21 cellular contexts compared by ENCODE assay signal in genomic region chr2:42059261-42059898, GRCh38. TPM values are rescaled to one million over a fixed set of nuclear protein-coding genes. Genes with fewer than 3 reads are reported as not detected.
A peak's percentile ranks its signal among the peaks of the same experiment; 100 is the strongest.
DNase-seq lines count a peak whose midpoint lies in the region; ATAC-seq lines count a peak whose summit lies in the region.
"Had no signal": no experiment of that assay in that cellular context is flagged by ENCODE, and none has a peak within 500 bp of the region (broad histone marks: within the 10 kb centered on the region; RNA-seq: fewer than 3 reads in every experiment).

No MANE protein-coding gene starts in this region.

- H3K23ac ChIP-seq in mesenchymal stem cell (ENCODE audit: low read length in 2 of 2): no peak overlapping the region

- H4K91ac ChIP-seq in mesenchymal stem cell (ENCODE audit: low read length): peak overlapping the region; percentile 30

- H2AFZ ChIP-seq in mesenchymal stem cell (ENCODE audit: low read depth, low read length): no peak overlapping the region

- H2BK12ac ChIP-seq in mesenchymal stem cell (ENCODE audit: low read length in 2 of 2): peak overlapping the region in 1 of 2 experiments; percentile 61

- peak overlapping the region; percentile 5 for H4K8ac ChIP-seq in mesenchymal stem cell (ENCODE audit: low read length)

- peak overlapping the region; percentile 6 for H2BK15ac ChIP-seq in mesenchymal stem cell (ENCODE audit: low read depth, poor library complexity, severe bottlenecking)

- no peaks in the 10 kb centered on the region for H3K9me3 ChIP-seq in BLaER1 treated with 17β-estradiol and CSF1 and Interleukin-3, amounts not matched to agents 10 nM and 100 nM (replicated peaks in 1 of 11)
- H3K9me3 ChIP-seq in adipocyte (ENCODE audit: control insufficient read depth, low read length) (no peaks in the 10 kb centered on the region), mesenchymal stem cell (ENCODE audit: control insufficient read depth, low read length) (no peaks in the 10 kb centered on the region), subcutaneous abdominal adipose tissue (ENCODE audit: control insufficient read depth in 5 of 5, low read length in 5 of 5) (no peaks in the 10 kb centered on the region), MG63 (no peaks in the 10 kb centered on the region)

- DNase-seq in adipocyte (ENCODE audit: low read depth): no peak
- no peak for DNase-seq in mesenchymal stem cell
- no peak for DNase-seq in stimulated activated CD4-positive, alpha-beta T cell treated with anti-CD3 and anti-CD28 coated beads, Interleukin-2, amount 100 ng/mL, for 24 hours
- DNase-seq in MG63: no peak
- DNase-seq in UCSD-AML1 (lab: John Stamatoyannopoulos, UW; ENCODE audit: unreplicated experiment): no peak
- DNase-seq: activated CD4-positive, CD25-positive, alpha-beta regulatory T cell treated with anti-CD3 and anti-CD28 coated beads, Interleukin-2, amount 50 U/mL, for 72 hours; activated T-cell treated with anti-CD3 and anti-CD28 coated beads, Interleukin-2, amount 50 U/mL, for 48 hours; CD4-positive, CD25-positive, alpha-beta regulatory T cell; hippocampal formation; islet precursor cell; mammary epithelial cell; naive thymus-derived CD4-positive, alpha-beta T cell; NCI-H1417; NCI-H524 treated with DMSO at 0.1 percent for 48 hours; stimulated activated CD4-positive, alpha-beta T cell treated with anti-CD3 and anti-CD28 coated beads, Interleukin-4, amount 100 ng/mL, for 24 hours had no signal

- no peak overlapping the region for H2AK5ac ChIP-seq in mesenchymal stem cell (ENCODE audit: low read length, severe bottlenecking)

- no peak overlapping the region for H3K18ac ChIP-seq in mesenchymal stem cell (ENCODE audit: low read depth in 1 of 2, low read length in 2 of 2)

- no peak overlapping the region for H2BK120ac ChIP-seq in mesenchymal stem cell (ENCODE audit: low read depth, low read length)

- H3K79me1 ChIP-seq in mesenchymal stem cell (replicated peaks; ENCODE audit: low read length, poor library complexity, severe bottlenecking): peaks cover 9% of the 10 kb centered on the region

- no peak overlapping the region for H3K14ac ChIP-seq in mesenchymal stem cell (ENCODE audit: low read length in 2 of 2)

- ATAC-seq in HG03521 (IDR thresholded peaks at IDR 0.05; ENCODE audit: unreplicated experiment): no peak
- ATAC-seq: activated naive CD4-positive, alpha-beta T cell treated with anti-CD3 and anti-CD28 coated beads, Interleukin-2, amount 50 U/mL, for 72 hours; naive thymus-derived CD4-positive, alpha-beta T cell had no signal

- peak overlapping the region; percentile 72 to 91 (median 84) for H3K4me2 ChIP-seq in BLaER1 treated with 17β-estradiol and CSF1 and Interleukin-3, amounts not matched to agents 10 nM and 100 nM
- no peak overlapping the region for H3K4me2 ChIP-seq in mesenchymal stem cell (ENCODE audit: low read length, poor library complexity, severe bottlenecking)

- no peak overlapping the region for H2BK5ac ChIP-seq in mesenchymal stem cell (ENCODE audit: low read depth, low read length, poor library complexity, severe bottlenecking)

- H3K27me3 ChIP-seq in BLaER1 treated with 17β-estradiol and CSF1 and Interleukin-3, amounts not matched to agents 10 nM and 100 nM: no peaks in the 10 kb centered on the region
- no peaks in the 10 kb centered on the region for H3K27me3 ChIP-seq in adipocyte (replicated peaks; ENCODE audit: control insufficient read depth, insufficient read depth, low read length)
- no peaks in the 10 kb centered on the region for H3K27me3 ChIP-seq in mesenchymal stem cell (ENCODE audit: control insufficient read depth in 1 of 2, insufficient read depth in 1 of 2, low read length in 2 of 2)
- H3K27me3 ChIP-seq in subcutaneous abdominal adipose tissue (ENCODE audit: control insufficient read depth in 5 of 5, insufficient read depth in 4 of 5, low read length in 5 of 5): no peaks in the 10 kb centered on the region
- no peaks in the 10 kb centered on the region for H3K27me3 ChIP-seq in MG63

- peak overlapping the region in 9 of 11 experiments; percentile 49 to 72 (median 65); a peak in 17 of 22 replicates for H3K27ac ChIP-seq in BLaER1 treated with 17β-estradiol and CSF1 and Interleukin-3, amounts not matched to agents 10 nM and 100 nM
- no peak overlapping the region for H3K27ac ChIP-seq in mesenchymal stem cell (ENCODE audit: low read length, poor library complexity, severe bottlenecking)
- peak overlapping the region; percentile 53 for H3K27ac ChIP-seq in subcutaneous abdominal adipose tissue (ENCODE audit: low read depth, low read length)
- H3K27ac ChIP-seq: RWPE1, skin epidermis had no signal

- H4K20me1 ChIP-seq in BLaER1 treated with 17β-estradiol and CSF1 and Interleukin-3, amounts not matched to agents 10 nM and 100 nM: peaks cover 0 to 52% (median 0%) of the 10 kb centered on the region in 11 experiments; a peak in 8 of 22 replicates

- H3K4me1 ChIP-seq in BLaER1 treated with 17β-estradiol and CSF1 and Interleukin-3, amounts not matched to agents 10 nM and 100 nM: peaks cover 29 to 75% (median 70%) of the 10 kb centered on the region in 10 experiments
- H3K4me1 ChIP-seq in adipocyte (ENCODE audit: control insufficient read depth, insufficient read depth, low read length) (peaks cover 70% of the 10 kb centered on the region), mesenchymal stem cell (ENCODE audit: control insufficient read depth, insufficient read depth, low read depth, low read length) (peaks cover 9% of the 10 kb centered on the region), subcutaneous abdominal adipose tissue (ENCODE audit: control insufficient read depth in 5 of 5, insufficient read depth in 5 of 5, low read length in 5 of 5) (peaks cover 18 to 75% (median 62%) of the 10 kb centered on the region in 5 donors)

- peak overlapping the region in 6 of 10 experiments; percentile 5 to 44 (median 25); a peak in 9 of 20 replicates for H3K4me3 ChIP-seq in BLaER1 treated with 17β-estradiol and CSF1 and Interleukin-3, amounts not matched to agents 10 nM and 100 nM
- no peak overlapping the region for H3K4me3 ChIP-seq in adipocyte (ENCODE audit: low read length)
- no peak overlapping the region for H3K4me3 ChIP-seq in mesenchymal stem cell (ENCODE audit: insufficient read depth in 1 of 2, low read depth in 1 of 2, low read length in 2 of 2)
- no peak overlapping the region for H3K4me3 ChIP-seq in subcutaneous abdominal adipose tissue (ENCODE audit: low read depth in 1 of 5, low read length in 5 of 5)
- H3K4me3 ChIP-seq in MG63: no peak overlapping the region
- H3K4me3 ChIP-seq: skin epidermis had no signal

- 92% methylated on average over 8 of the region's 13 CpGs for WGBS in mesenchymal stem cell

- peaks cover 0 to 63% (median 47%) of the 10 kb centered on the region in 11 experiments; a peak in 19 of 22 replicates for H3K36me3 ChIP-seq in BLaER1 treated with 17β-estradiol and CSF1 and Interleukin-3, amounts not matched to agents 10 nM and 100 nM
- H3K36me3 ChIP-seq in adipocyte (ENCODE audit: control insufficient read depth, insufficient read depth, low read length, severe bottlenecking) (peaks cover 54% of the 10 kb centered on the region), mesenchymal stem cell (ENCODE audit: control insufficient read depth in 1 of 2, insufficient read depth in 2 of 2, low read depth in 1 of 2, low read length in 2 of 2) (peaks cover 47 to 55% of the 10 kb centered on the region in 2 experiments), subcutaneous abdominal adipose tissue (ENCODE audit: control insufficient read depth in 5 of 5, insufficient read depth in 5 of 5, low read length in 5 of 5) (peaks cover 4 to 55% (median 51%) of the 10 kb centered on the region in 5 donors), MG63 (peaks cover 34% of the 10 kb centered on the region)

- peak overlapping the region in 9 of 11 experiments; percentile 9 to 69 (median 54); a peak in 16 of 22 replicates for H3K9ac ChIP-seq in BLaER1 treated with 17β-estradiol and CSF1 and Interleukin-3, amounts not matched to agents 10 nM and 100 nM
- H3K9ac ChIP-seq in adipocyte (ENCODE audit: low read length) (peak overlapping the region; percentile 61), mesenchymal stem cell (ENCODE audit: low read length) (no peak overlapping the region), subcutaneous abdominal adipose tissue (ENCODE audit: low read length in 5 of 5) (peak overlapping the region in 2 of 5 donors; percentile 4 to 20)

- no peak overlapping the region for H3K4ac ChIP-seq in mesenchymal stem cell (ENCODE audit: low read depth in 1 of 2, low read length in 2 of 2)

RNA-seq across cellular contexts. Expression of gene PKDCC, which starts 11.6 kb away (rescaled TPM):
- polyA plus RNA-seq in mesenchymal stem cell (2013, experiment 1 of 2): 35.7 TPM
- 35.3 TPM for polyA plus RNA-seq in mesenchymal stem cell (2013, experiment 2 of 2)
- total RNA-seq in MG63 (2014; rRNA removed; shearing (Covaris generic); ENCODE audit: low replicate concordance): 24.0 and 36.0 TPM in 2 replicates
- total RNA-seq: activated naive CD4-positive, alpha-beta T cell treated with anti-CD3 and anti-CD28 coated beads, Interleukin-2, amount 50 U/mL, for 72 hours; CD4-positive, CD25-positive, alpha-beta regulatory T cell; naive thymus-derived CD4-positive, alpha-beta T cell had no signal
- polyA plus RNA-seq: CD4-positive, CD25-positive, alpha-beta regulatory T cell; mammary epithelial cell; naive thymus-derived CD4-positive, alpha-beta T cell had no signal

Comparison
In these comparisons a context has a peak if more than half of its experiments do, and no peak if none do; other contexts are left out.
1. H3K4me3 ChIP-seq: peak in BLaER1 treated with 17β-estradiol and CSF1 and Interleukin-3, amounts not matched to agents 10 nM and 100 nM (6 of 10); none in adipocyte (single experiment), mesenchymal stem cell (0 of 2), subcutaneous abdominal adipose tissue (0 of 5) and MG63 (single experiment).